25 cellular contexts compared by ENCODE assay signal in the genomic region with DNA sequence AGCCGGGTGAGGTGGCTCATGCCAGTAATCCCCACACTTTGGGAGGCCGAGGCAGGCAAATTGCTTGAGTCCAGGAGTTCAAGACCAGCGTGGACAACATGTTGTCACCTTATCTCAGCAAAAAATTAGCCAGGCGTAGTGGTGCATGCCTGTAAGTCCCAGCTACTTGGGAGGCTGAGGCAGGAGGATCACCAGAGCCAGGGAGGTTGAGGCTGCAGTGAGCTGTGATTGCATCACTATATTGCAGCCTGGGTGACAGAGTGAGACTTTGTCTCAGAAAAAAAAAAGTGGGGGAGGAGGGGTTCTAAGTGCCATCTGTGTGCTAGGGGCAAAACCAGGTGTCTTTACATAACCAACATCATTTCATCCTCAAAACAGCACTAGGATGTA. TPM values are rescaled to one million over a fixed set of nuclear protein-coding genes. Genes with fewer than 3 reads are reported as not detected.
DNase-seq lines count a peak whose midpoint lies in the region; ATAC-seq and TF ChIP-seq lines count a peak whose summit lies in the region.
"Had no signal": no experiment of that assay in that cellular context is flagged by ENCODE, and none has a peak within 500 bp of the region (broad histone marks: within the 10 kb centered on the region; RNA-seq: fewer than 3 reads in every experiment).

No MANE protein-coding gene starts in this region.

- no peak overlapping the region for H3K4me3 Mint-ChIP-seq in CD8-positive, alpha-beta T cell
- H3K4me3 Mint-ChIP-seq in T-helper 17 cell = no peak overlapping the region

- peaks cover 65% of the 10 kb centered on the region for H3K36me3 Mint-ChIP-seq in CD8-positive, alpha-beta T cell
- peaks cover 2% of the 10 kb centered on the region for H3K36me3 Mint-ChIP-seq in T-helper 17 cell (ENCODE audit: low read depth)

- H3K4me1 Mint-ChIP-seq in CD8-positive, alpha-beta T cell (ENCODE audit: low read depth) = peaks cover 2% of the 10 kb centered on the region
- peaks cover 16% of the 10 kb centered on the region for H3K4me1 Mint-ChIP-seq in T-helper 17 cell

- TF ChIP-seq CTCF in CD8-positive, alpha-beta T cell (IDR thresholded peaks at IDR 0.05) = no peak
- TF ChIP-seq CTCF in osteoblast (IDR thresholded peaks at IDR 0.05; ENCODE audit: extremely low read depth, low read depth, low read length) = no peak

- POLR2A ChIA-PET in CD8-positive, alpha-beta T cell (lab: Charles Lee) = no interaction called here

- in situ Hi-C loops in G401 (cut with HindIII; ENCODE audit: low sequenced_read_pairs) = no loop called here

- H3K4me1 ChIP-seq in CD8-positive, alpha-beta T cell (ENCODE audit: insufficient read depth, low read length) = no peaks in the 10 kb centered on the region
- H3K4me1 ChIP-seq in osteoblast (ENCODE audit: insufficient read depth, low read length) = no peaks in the 10 kb centered on the region
- H3K4me1 ChIP-seq: SJCRH30 had no signal

- H3K36me3 ChIP-seq in CD8-positive, alpha-beta T cell (ENCODE audit: insufficient read depth, low read length) = peaks cover 8% of the 10 kb centered on the region
- H3K36me3 ChIP-seq in osteoblast (ENCODE audit: insufficient read depth, low read length) = peaks cover 6% of the 10 kb centered on the region
- H3K36me3 ChIP-seq: MG63 had no signal

- H3K4me3 ChIP-seq in CD8-positive, alpha-beta T cell (ENCODE audit: low read depth, low read length) = no peak overlapping the region
- no peak overlapping the region for H3K4me3 ChIP-seq in osteoblast (ENCODE audit: insufficient read depth, low read length)
- H3K4me3 ChIP-seq: MG63, PC-9, SJCRH30 had no signal

- CTCF ChIA-PET in CD8-positive, alpha-beta T cell (lab: Charles Lee) = no interaction called here

- intact Hi-C loops in CD8-positive, alpha-beta T cell (cut with DNase I, micrococcal nuclease) = no loop called here

- H3K27ac ChIP-seq in CD8-positive, alpha-beta T cell (ENCODE audit: low read depth, low read length) = no peak overlapping the region
- no peak overlapping the region for H3K27ac ChIP-seq in osteoblast (ENCODE audit: low read depth, low read length)
- H3K27ac ChIP-seq: PC-9, SJCRH30 had no signal

- ATAC-seq in CD8-positive, alpha-beta T cell = no peak
- no peak for ATAC-seq in T-helper 17 cell
- ATAC-seq: Right ventricle myocardium inferior, SK-N-SH treated with all-trans-retinoic acid at 6 μM for 48 hours had no signal

- no peaks in the 10 kb centered on the region for H3K27me3 ChIP-seq in CD8-positive, alpha-beta T cell (ENCODE audit: insufficient read depth, low read length)
- no peaks in the 10 kb centered on the region for H3K27me3 ChIP-seq in osteoblast (ENCODE audit: insufficient read depth, low read length)
- H3K27me3 ChIP-seq: MG63, SJCRH30 had no signal

- DNase-seq in activated effector memory CD4-positive, alpha-beta T cell treated with anti-CD3 and anti-CD28 coated beads, Interleukin-2, amount 50 U/mL, for 16 hours = peak; percentile 5
- DNase-seq in activated effector memory CD4-positive, alpha-beta T cell treated with Interleukin-2 at 50 U/mL for 16 hours = no peak
- DNase-seq in CD8-positive, alpha-beta T cell = no peak
- DNase-seq in T-helper 17 cell = no peak
- peak; percentile 43 for DNase-seq in mesenteric fat pad (ENCODE audit: low spot score)
- no peak for DNase-seq in G401 (ENCODE audit: low spot score)
- no peak for DNase-seq in GM19240 (ENCODE audit: insufficient read length, low spot score)
- no peak for DNase-seq in osteoblast (ENCODE audit: insufficient read length, low spot score, missing footprints)
- DNase-seq: 8988T, ACHN, DMS 273 treated with DMSO at 0.1 percent for 48 hours, DMS79, EL, GF-D8, KG1, MG63, NCI-H1417, NCI-H1694, NCI-H2081, NCI-H2227 treated with DMSO at 0.1 percent for 48 hours, NCI-H526 treated with DMSO at 0.1 percent for 48 hours, PC-9, SJCRH30 had no signal

- H3K27me3 Mint-ChIP-seq in CD8-positive, alpha-beta T cell (ENCODE audit: low read depth) = no peaks in the 10 kb centered on the region
- H3K27me3 Mint-ChIP-seq in T-helper 17 cell = no peaks in the 10 kb centered on the region

- no peaks in the 10 kb centered on the region for H4K20me1 ChIP-seq in osteoblast (ENCODE audit: insufficient read depth, low read length)

- H3K79me2 ChIP-seq in osteoblast (ENCODE audit: insufficient read depth, low read length) = no peaks in the 10 kb centered on the region

- no peaks in the 10 kb centered on the region for H3K9me3 ChIP-seq in CD8-positive, alpha-beta T cell (ENCODE audit: low read length)
- no peaks in the 10 kb centered on the region for H3K9me3 ChIP-seq in T-helper 17 cell (ENCODE audit: control insufficient read depth, low read length, poor library complexity, severe bottlenecking)
- H3K9me3 ChIP-seq in osteoblast (ENCODE audit: low read depth, low read length) = no peaks in the 10 kb centered on the region
- H3K9me3 ChIP-seq: MG63, SJCRH30 had no signal

- H3K27ac Mint-ChIP-seq in CD8-positive, alpha-beta T cell = peak overlapping the region; percentile 49
- H3K27ac Mint-ChIP-seq in T-helper 17 cell = peak overlapping the region; percentile 84

- no peaks in the 10 kb centered on the region for H3K9me3 Mint-ChIP-seq in CD8-positive, alpha-beta T cell

- no peak overlapping the region for H2AFZ ChIP-seq in osteoblast (ENCODE audit: low read length)
- H2AFZ ChIP-seq: PC-9 had no signal

- H3K4me2 ChIP-seq in osteoblast (ENCODE audit: insufficient read depth, low read length) = no peak overlapping the region
- H3K4me2 ChIP-seq: PC-9 had no signal

RNA-seq across cellular contexts. Expression of a gene that starts 48.3 kb away (rescaled TPM):
- 10 to 100 TPM; 60.7 to 69.9 TPM for total RNA-seq in CD8-positive, alpha-beta T cell
- total RNA-seq in T-helper 17 cell (10 to 100 TPM; 55.6 to 61.9 TPM), mesenteric fat pad (25.9 TPM), osteoblast (14.4 and 16.6 TPM in 2 replicates)
- total RNA-seq in G401 (2014; rRNA removed; shearing (Covaris generic)) = 41.6 and 65.5 TPM in 2 replicates

Comparison
In these comparisons a context has a peak if more than half of its experiments do, and no peak if none do; other contexts are left out.
1. DNase-seq: peak in activated effector memory CD4-positive, alpha-beta T cell treated with anti-CD3 and anti-CD28 coated beads, Interleukin-2, amount 50 U/mL, for 16 hours (single experiment) and mesenteric fat pad (single experiment); none in activated effector memory CD4-positive, alpha-beta T cell treated with Interleukin-2 at 50 U/mL for 16 hours (single experiment), CD8-positive, alpha-beta T cell (0 of 7), T-helper 17 cell (0 of 3), G401 (single experiment), GM19240 (single experiment) and osteoblast (single experiment).